15 cellular contexts compared by ENCODE assay signal in genomic region chr7:43727494-43727893, GRCh38. TPM values are rescaled to one million over a fixed set of nuclear protein-coding genes. Genes with fewer than 3 reads are reported as not detected.
A peak's percentile ranks its signal among the peaks of the same experiment; 100 is the strongest.
DNase-seq lines count a peak whose midpoint lies in the region; ATAC-seq, FAIRE-seq and TF ChIP-seq lines count a peak whose summit lies in the region.
"Had no signal": no experiment of that assay in that cellular context is flagged by ENCODE, and none has a peak within 500 bp of the region (broad histone marks: within the 10 kb centered on the region; RNA-seq: fewer than 3 reads in every experiment).

No MANE protein-coding gene starts in this region.

- H3K27me3 ChIP-seq in CD4-positive, CD25-positive, alpha-beta regulatory T cell (ENCODE audit: control insufficient read depth, insufficient read depth, low read length): no peaks in the 10 kb centered on the region
- H3K27me3 ChIP-seq: esophagus squamous epithelium had no signal

- peaks cover 33% of the 10 kb centered on the region for H3K4me1 ChIP-seq in CD4-positive, CD25-positive, alpha-beta regulatory T cell (ENCODE audit: control insufficient read depth, insufficient read depth, low read length, poor library complexity, severe bottlenecking)

- CTCF ChIA-PET in activated CD8-positive, alpha-beta T cell treated with anti-CD3 and anti-CD28 coated beads for 36 hours (lab: Charles Lee): interaction anchor here (4.0 to 6.4 kb wide), 2 partner anchors 111 to 146 kb away, joined by 39 to 52 read pairs; partner anchors contain the start of gene STK17A

- H3K4me1 Mint-ChIP-seq in CD4-positive, CD25-positive, alpha-beta regulatory T cell: peaks cover 20 to 47% (median 39%) of the 10 kb centered on the region in 4 donors
- H3K4me1 Mint-ChIP-seq in activated CD8-positive, alpha-beta T cell treated with anti-CD3 and anti-CD28 coated beads for 36 hours (ENCODE audit: low read depth): peaks cover 39% of the 10 kb centered on the region
- peaks cover 30% of the 10 kb centered on the region for H3K4me1 Mint-ChIP-seq in mesothelial cell of epicardium

- H3K4me3 ChIP-seq in CD4-positive, CD25-positive, alpha-beta regulatory T cell (ENCODE audit: low read depth, low read length): peak overlapping the region; percentile 30
- H3K4me3 ChIP-seq in GM12865 (ENCODE audit: low read depth, low read length): peak overlapping the region; percentile 19; the same call in 1 of the 2 replicates
- H3K4me3 ChIP-seq: esophagus squamous epithelium, mucosa of descending colon had no signal

- peak overlapping the region in 2 of 3 donors; percentile 60 to 78 for H3K27ac Mint-ChIP-seq in CD4-positive, CD25-positive, alpha-beta regulatory T cell
- no peak overlapping the region for H3K27ac Mint-ChIP-seq in activated CD8-positive, alpha-beta T cell treated with anti-CD3 and anti-CD28 coated beads for 36 hours
- H3K27ac Mint-ChIP-seq in mesothelial cell of epicardium: peak overlapping the region; percentile 58

- H3K27ac ChIP-seq in CD4-positive, CD25-positive, alpha-beta regulatory T cell (ENCODE audit: insufficient read depth, low read length, poor library complexity, severe bottlenecking): no peak overlapping the region
- H3K27ac ChIP-seq: esophagus squamous epithelium, GM23248 had no signal

- TF ChIP-seq CTCF in GM12865 (IDR thresholded peaks at IDR 0.05; ENCODE audit: insufficient read depth, low read depth, low read length, missing control alignments) (no peak), mesothelial cell of epicardium (IDR thresholded peaks at IDR 0.05; ENCODE audit: unreplicated experiment) (no peak)
- no peak for TF ChIP-seq CTCF in activated CD8-positive, alpha-beta T cell treated with anti-CD3 and anti-CD28 coated beads for 36 hours (IDR thresholded peaks at IDR 0.05)

- H3K9me3 Mint-ChIP-seq in CD4-positive, CD25-positive, alpha-beta regulatory T cell: no peaks in the 10 kb centered on the region
- H3K9me3 Mint-ChIP-seq in activated CD8-positive, alpha-beta T cell treated with anti-CD3 and anti-CD28 coated beads for 36 hours: no peaks in the 10 kb centered on the region
- no peaks in the 10 kb centered on the region for H3K9me3 Mint-ChIP-seq in mesothelial cell of epicardium

- H3K36me3 ChIP-seq in CD4-positive, CD25-positive, alpha-beta regulatory T cell (ENCODE audit: control insufficient read depth, insufficient read depth, low read length): no peaks in the 10 kb centered on the region
- H3K36me3 ChIP-seq: esophagus squamous epithelium had no signal

- H3K27me3 Mint-ChIP-seq in CD4-positive, CD25-positive, alpha-beta regulatory T cell: peaks cover 4% of the 10 kb centered on the region
- H3K27me3 Mint-ChIP-seq in activated CD8-positive, alpha-beta T cell treated with anti-CD3 and anti-CD28 coated beads for 36 hours: peaks cover 1% of the 10 kb centered on the region
- no peaks in the 10 kb centered on the region for H3K27me3 Mint-ChIP-seq in mesothelial cell of epicardium (ENCODE audit: low read depth)

- H3K36me3 Mint-ChIP-seq in CD4-positive, CD25-positive, alpha-beta regulatory T cell: peaks cover 8% of the 10 kb centered on the region
- peaks cover 22% of the 10 kb centered on the region for H3K36me3 Mint-ChIP-seq in activated CD8-positive, alpha-beta T cell treated with anti-CD3 and anti-CD28 coated beads for 36 hours (ENCODE audit: low read depth)
- peaks cover 4% of the 10 kb centered on the region for H3K36me3 Mint-ChIP-seq in mesothelial cell of epicardium

- H3K9me3 ChIP-seq in CD4-positive, CD25-positive, alpha-beta regulatory T cell (ENCODE audit: control insufficient read depth in 2 of 2, low read length in 2 of 2): no peaks in the 10 kb centered on the region
- H3K9me3 ChIP-seq: esophagus squamous epithelium, mucosa of descending colon had no signal

- POLR2A ChIA-PET in activated CD8-positive, alpha-beta T cell treated with anti-CD3 and anti-CD28 coated beads for 36 hours (lab: Charles Lee): no interaction called here

- ATAC-seq in CD4-positive, CD25-positive, alpha-beta regulatory T cell (ENCODE audit: low read depth in 2 of 2): no peak
- no peak for ATAC-seq in activated CD8-positive, alpha-beta T cell treated with anti-CD3 and anti-CD28 coated beads for 36 hours
- ATAC-seq in GM21447 (IDR thresholded peaks at IDR 0.05; ENCODE audit: unreplicated experiment): no peak
- ATAC-seq: mucosa of descending colon, sciatic nerve had no signal

- no peak for FAIRE-seq in urothelium cell line (lab: Jason Lieb, UNC)

- H3K4me3 Mint-ChIP-seq in CD4-positive, CD25-positive, alpha-beta regulatory T cell: peak overlapping the region; percentile 73 to 95 (median 88)
- peak overlapping the region; percentile 94 for H3K4me3 Mint-ChIP-seq in activated CD8-positive, alpha-beta T cell treated with anti-CD3 and anti-CD28 coated beads for 36 hours
- peak overlapping the region; percentile 92 for H3K4me3 Mint-ChIP-seq in mesothelial cell of epicardium

- no peak for DNase-seq in CD4-positive, CD25-positive, alpha-beta regulatory T cell
- DNase-seq in GM12865 (ENCODE audit: low read depth) (no peak), mesothelial cell of epicardium (ENCODE audit: low spot score in 2 of 2, unreplicated experiment in 2 of 2) (no peak), inferior parietal cortex (ENCODE audit: extremely low spot score) (no peak), urothelium cell line (ENCODE audit: low spot score) (no peak)
- no peak for DNase-seq in activated CD8-positive, alpha-beta T cell treated with anti-CD3 and anti-CD28 coated beads for 36 hours
- DNase-seq in stimulated activated CD4-positive, alpha-beta T cell treated with anti-CD3 and anti-CD28 coated beads, Interleukin-1b, Interleukin-23, amount 100 ng/mL, for 48 hours: no peak
- DNase-seq: central memory CD4-positive, alpha-beta T cell; esophagus squamous epithelium; mucosa of descending colon; NCI-H1092 treated with DMSO at 0.1 percent for 48 hours; NCI-H345 had no signal

- intact Hi-C loops in activated CD8-positive, alpha-beta T cell treated with anti-CD3 and anti-CD28 coated beads for 36 hours (cut with micrococcal nuclease): no loop called here

RNA-seq across cellular contexts. Expression of gene COA1, which starts 1.8 kb away (rescaled TPM):
- 52.9 TPM for total RNA-seq in CD4-positive, CD25-positive, alpha-beta regulatory T cell
- 10 to 100 TPM; 41.3 to 65.8 (median 45.3) TPM for polyA plus RNA-seq in CD4-positive, CD25-positive, alpha-beta regulatory T cell
- 10 to 100 TPM; 78.8 to 85.6 TPM for total RNA-seq in activated CD8-positive, alpha-beta T cell treated with anti-CD3 and anti-CD28 coated beads for 36 hours
- 89.3 to 93.7 TPM (median 91.8 TPM) in 3 replicates for total RNA-seq in mesothelial cell of epicardium

RNA-seq across cellular contexts. Expression of gene BLVRA, which starts 31.0 kb away (rescaled TPM):
- 25.9 TPM for total RNA-seq in CD4-positive, CD25-positive, alpha-beta regulatory T cell
- 10 to 100 TPM; 40.8 to 76.3 (median 53.9) TPM for polyA plus RNA-seq in CD4-positive, CD25-positive, alpha-beta regulatory T cell
- 10 to 100 TPM; 30.9 to 34.2 TPM for total RNA-seq in activated CD8-positive, alpha-beta T cell treated with anti-CD3 and anti-CD28 coated beads for 36 hours
- total RNA-seq in mesothelial cell of epicardium: 27.3 to 29.6 TPM (median 28.9 TPM) in 3 replicates
